Comparison of ENCODE assay signal across 8 cellular contexts in genomic region chr10:96830511-96831199, GRCh38. TPM values are rescaled to one million over a fixed set of nuclear protein-coding genes. Genes with fewer than 3 reads are reported as not detected.
DNase-seq lines count a peak whose midpoint lies in the region; ATAC-seq and TF ChIP-seq lines count a peak whose summit lies in the region.

No MANE protein-coding gene starts in this region.

- peaks cover 0 to 4% of the 10 kb centered on the region in 2 donors for H3K36me3 Mint-ChIP-seq in activated T-cell treated with anti-CD3 and anti-CD28 coated beads, Interleukin-2, amount 50 U/mL, for 72 hours (ENCODE audit: insufficient read depth in 2 of 2)

- H3K9me3 Mint-ChIP-seq in activated T-cell treated with anti-CD3 and anti-CD28 coated beads, Interleukin-2, amount 50 U/mL, for 72 hours = no peaks in the 10 kb centered on the region

- H3K36me3 ChIP-seq in upper lobe of left lung = no peaks in the 10 kb centered on the region

- no peaks in the 10 kb centered on the region for H3K9me3 ChIP-seq in upper lobe of left lung

- peak overlapping the region in 2 of 4 donors; percentile 15 to 99 for H3K27ac ChIP-seq in upper lobe of left lung

- TF ChIP-seq CTCF in fibroblast of villous mesenchyme (IDR thresholded peaks at IDR 0.05; ENCODE audit: insufficient read depth, low read depth, low read length) = peak; percentile 89
- TF ChIP-seq CTCF in upper lobe of left lung (IDR thresholded peaks at IDR 0.05) = peak; percentile 68 to 87 (median 82)

- H3K27me3 ChIP-seq in upper lobe of left lung = no peaks in the 10 kb centered on the region

- no peak overlapping the region for H3K4me3 ChIP-seq in fibroblast of villous mesenchyme (ENCODE audit: low read depth, low read length)
- peak overlapping the region in 1 of 4 donors; percentile 98 for H3K4me3 ChIP-seq in upper lobe of left lung

- DNase-seq in COR-L47 (lab: John Stamatoyannopoulos, UW) (peak; percentile 17), HK-2 (ENCODE audit: unreplicated experiment) (peak; percentile 79), OCI-M1 (lab: John Stamatoyannopoulos, UW) (peak; percentile 92), fibroblast of villous mesenchyme (ENCODE audit: low read depth) (peak; percentile 77), posterior cingulate gyrus (peak in 7 of 10 donors; percentile 27 to 86 (median 46)), upper lobe of left lung (peak in 1 of 2 donors; percentile 73)
- DNase-seq in activated T-cell treated with anti-CD3 and anti-CD28 coated beads, Interleukin-2, amount 50 U/mL, for 72 hours = peak; percentile 82 to 86

- H3K27ac Mint-ChIP-seq in activated T-cell treated with anti-CD3 and anti-CD28 coated beads, Interleukin-2, amount 50 U/mL, for 72 hours = peak overlapping the region; percentile 98

- no peak for TF ChIP-seq POLR2A in upper lobe of left lung (IDR thresholded peaks at IDR 0.05)

- peak overlapping the region; percentile 92 for H3K4me3 Mint-ChIP-seq in activated T-cell treated with anti-CD3 and anti-CD28 coated beads, Interleukin-2, amount 50 U/mL, for 72 hours

- H3K4me1 Mint-ChIP-seq in activated T-cell treated with anti-CD3 and anti-CD28 coated beads, Interleukin-2, amount 50 U/mL, for 72 hours (ENCODE audit: low read depth) = peaks cover 43% of the 10 kb centered on the region

- peaks cover 16 to 37% (median 31%) of the 10 kb centered on the region in 4 donors for H3K4me1 ChIP-seq in upper lobe of left lung

- intact Hi-C loops in posterior cingulate gyrus (cut with DNase I) = loop anchor here (5.0 kb wide), 2 partner anchors 188 to 433 kb away; no protein-coding TSS in a partner anchor

- 39 to 45% methylated on average over 17 of the region's 17 CpGs for WGBS in upper lobe of left lung, 2 donors

- ATAC-seq in activated T-cell treated with anti-CD3 and anti-CD28 coated beads, Interleukin-2, amount 50 U/mL, for 72 hours (replicated peaks in 1 of 2) = no peak
- no peak for ATAC-seq in upper lobe of left lung (ENCODE audit: low FRiP score in 2 of 2)
- ATAC-seq in GM21447 (IDR thresholded peaks at IDR 0.05; ENCODE audit: unreplicated experiment) = no peak

- H3K27me3 Mint-ChIP-seq in activated T-cell treated with anti-CD3 and anti-CD28 coated beads, Interleukin-2, amount 50 U/mL, for 72 hours (ENCODE audit: low read depth) = no peaks in the 10 kb centered on the region

- TF ChIP-seq EP300 in upper lobe of left lung (IDR thresholded peaks at IDR 0.05) = no peak

RNA-seq across cellular contexts. Expression of gene LCOR, which starts 1.4 kb away (rescaled TPM):
- 10 to 100 TPM; 24.0 to 33.3 TPM for total RNA-seq in activated T-cell treated with anti-CD3 and anti-CD28 coated beads, Interleukin-2, amount 50 U/mL, for 72 hours
- total RNA-seq in fibroblast of villous mesenchyme (31.6 and 58.7 TPM in 2 replicates), upper lobe of left lung (10 to 100 TPM; 18.6 to 54.7 (median 28.0) TPM)
